ENCODE assay signal across 20 cellular contexts in genomic region chr7:33885290-33886005, GRCh38. TPM values are rescaled to one million over a fixed set of nuclear protein-coding genes. Genes with fewer than 3 reads are reported as not detected.
"Had no signal": no experiment of that assay in that cellular context is flagged by ENCODE, and none has a peak within 500 bp of the region (broad histone marks: within the 10 kb centered on the region; RNA-seq: fewer than 3 reads in every experiment).

No MANE protein-coding gene starts in this region.

- H3K27me3 ChIP-seq: adrenal gland, cardiac muscle cell, dorsolateral prefrontal cortex, foreskin keratinocyte had no signal

- FAIRE-seq: endometrium had no signal

- DNase-seq: activated CD4-positive, alpha-beta memory T cell treated with anti-CD3 and anti-CD28 coated beads for 36 hours; activated CD4-positive, alpha-beta T cell treated with anti-CD3 and anti-CD28 coated beads for 36 hours; activated CD8-positive, alpha-beta memory T cell treated with anti-CD3 and anti-CD28 coated beads, Interleukin-2, amount 10 ng/mL, durations not matched to agents 7 days and 5 days; activated effector memory CD4-positive, alpha-beta T cell treated with Interleukin-2 at 50 U/mL for 16 hours; activated naive CD4-positive, alpha-beta T cell treated with anti-CD3 and anti-CD28 coated beads, Interleukin-2, amount 50 U/mL, for 16 hours; activated T-cell treated with anti-CD3 and anti-CD28 coated beads, Interleukin-2, amount 50 U/mL, for 4 hours; adrenal gland; dorsolateral prefrontal cortex; foreskin keratinocyte; immature natural killer cell; left cardiac atrium; lower lobe of right lung; stimulated activated CD4-positive, alpha-beta T cell treated with anti-CD3 and anti-CD28 coated beads, Interleukin-12 subunit alpha, Interleukin-12 subunit beta, amount 100 ng/mL, for 4 hours had no signal

- H3K4me1 ChIP-seq: adrenal gland had no signal

- H3K27ac Mint-ChIP-seq: activated CD4-positive, alpha-beta memory T cell treated with anti-CD3 and anti-CD28 coated beads for 36 hours; activated CD4-positive, alpha-beta T cell treated with anti-CD3 and anti-CD28 coated beads for 36 hours; activated CD8-positive, alpha-beta memory T cell treated with anti-CD3 and anti-CD28 coated beads, Interleukin-2, amount 10 ng/mL, durations not matched to agents 7 days and 5 days; immature natural killer cell; T-helper 1 cell treated with Interleukin-12 subunit alpha and Interleukin-12 subunit beta and Interleukin-4 antibody, amounts not matched to agents 30 μg/mL and 1 μg/mL, for 36 hours had no signal

- H3K79me2 ChIP-seq: parathyroid adenoma had no signal

- H3K4me3 Mint-ChIP-seq: activated CD4-positive, alpha-beta memory T cell treated with anti-CD3 and anti-CD28 coated beads for 36 hours; activated CD4-positive, alpha-beta T cell treated with anti-CD3 and anti-CD28 coated beads for 36 hours; activated CD8-positive, alpha-beta memory T cell treated with anti-CD3 and anti-CD28 coated beads, Interleukin-2, amount 10 ng/mL, durations not matched to agents 7 days and 5 days; activated T-cell treated with anti-CD3 and anti-CD28 coated beads, Interleukin-2, amount 50 U/mL, for 4 hours; immature natural killer cell; neural crest cell; T-helper 1 cell treated with Interleukin-12 subunit alpha and Interleukin-12 subunit beta and Interleukin-4 antibody, amounts not matched to agents 30 μg/mL and 1 μg/mL, for 36 hours had no signal

- H3K9me3 ChIP-seq: adrenal gland, lower lobe of right lung had no signal

- H3K9me3 Mint-ChIP-seq: activated CD4-positive, alpha-beta memory T cell treated with anti-CD3 and anti-CD28 coated beads for 36 hours; activated T-cell treated with anti-CD3 and anti-CD28 coated beads, Interleukin-2, amount 50 U/mL, for 4 hours; immature natural killer cell; neural crest cell; T-helper 1 cell treated with Interleukin-12 subunit alpha and Interleukin-12 subunit beta and Interleukin-4 antibody, amounts not matched to agents 30 μg/mL and 1 μg/mL, for 36 hours had no signal

- H3K27ac ChIP-seq: adrenal gland, cardiac muscle cell, dorsolateral prefrontal cortex, foreskin keratinocyte, lower lobe of right lung, parathyroid adenoma, VCaP had no signal

- H3K4me1 Mint-ChIP-seq: activated CD4-positive, alpha-beta T cell treated with anti-CD3 and anti-CD28 coated beads for 36 hours; activated CD8-positive, alpha-beta memory T cell treated with anti-CD3 and anti-CD28 coated beads, Interleukin-2, amount 10 ng/mL, durations not matched to agents 7 days and 5 days; neural crest cell had no signal

- H2AFZ ChIP-seq: parathyroid adenoma had no signal

- H3K9ac ChIP-seq: parathyroid adenoma had no signal

- H3K36me3 ChIP-seq: adrenal gland, cardiac muscle cell, lower lobe of right lung had no signal

- H3K36me3 Mint-ChIP-seq: activated CD4-positive, alpha-beta memory T cell treated with anti-CD3 and anti-CD28 coated beads for 36 hours; activated CD8-positive, alpha-beta memory T cell treated with anti-CD3 and anti-CD28 coated beads, Interleukin-2, amount 10 ng/mL, durations not matched to agents 7 days and 5 days; immature natural killer cell had no signal

- H3K4me3 ChIP-seq: adrenal gland, cardiac muscle cell, dorsolateral prefrontal cortex, lower lobe of right lung had no signal

RNA-seq across cellular contexts. Expression of gene BMPER, which starts 19.9 kb away (rescaled TPM):
- total RNA-seq: activated CD4-positive, alpha-beta memory T cell treated with anti-CD3 and anti-CD28 coated beads for 36 hours; activated CD4-positive, alpha-beta T cell treated with anti-CD3 and anti-CD28 coated beads for 36 hours; activated CD8-positive, alpha-beta memory T cell treated with anti-CD3 and anti-CD28 coated beads, Interleukin-2, amount 10 ng/mL, durations not matched to agents 7 days and 5 days; esophagus mucosa; neural crest cell had no signal
